Comparison of ENCODE assay signal across 23 cellular contexts in the genomic region with DNA sequence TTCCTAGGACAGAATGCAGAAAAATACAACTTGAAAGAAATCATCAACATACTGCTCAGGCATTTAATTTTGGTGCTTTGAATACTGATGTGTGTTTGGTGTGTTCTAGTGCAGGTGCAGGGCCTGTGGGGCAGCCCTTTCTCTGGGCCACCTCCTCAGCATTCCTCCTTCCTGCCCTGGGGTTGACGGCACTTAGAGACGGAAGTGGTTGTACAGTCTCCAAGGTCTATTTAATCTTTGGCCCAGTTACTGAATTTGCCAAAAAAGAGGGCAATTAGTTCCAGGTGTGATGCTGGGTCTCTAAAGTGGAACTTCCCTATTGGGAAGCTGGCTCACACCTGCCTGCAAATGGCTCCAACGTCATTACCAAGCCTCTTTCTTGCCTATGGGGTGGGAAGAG.
"Had no signal": no experiment of that assay in that cellular context is flagged by ENCODE, and none has a peak within 500 bp of the region (broad histone marks: within the 10 kb centered on the region; RNA-seq: fewer than 3 reads in every experiment).

No MANE protein-coding gene starts in this region.

- H3K27ac ChIP-seq: breast epithelium, gastroesophageal sphincter, hepatocyte, pancreas, prostate gland, sigmoid colon, thoracic aorta, uterus had no signal

- H3K36me3 ChIP-seq: breast epithelium, gastroesophageal sphincter, pancreas, prostate gland, sigmoid colon, thoracic aorta, uterus had no signal

- H3K4me1 ChIP-seq: breast epithelium, gastroesophageal sphincter, pancreas, prostate gland, sigmoid colon, uterus had no signal

- DNase-seq: activated B cell treated with CpG ODN at 0.5 μM for 24 hours; activated CD4-positive, alpha-beta T cell treated with anti-CD3 and anti-CD28 coated beads, Interleukin-2, amount 50 U/mL, for 1 hour; activated CD8-positive, alpha-beta memory T cell treated with anti-CD3 and anti-CD28 coated beads, Interleukin-2, amount 10 ng/mL, durations not matched to agents 7 days and 5 days; activated CD8-positive, alpha-beta T cell treated with anti-CD3 and anti-CD28 coated beads, Interleukin-2, amount 10 ng/mL, durations not matched to agents 7 days and 5 days; activated naive CD8-positive, alpha-beta T cell treated with anti-CD3 and anti-CD28 coated beads, Interleukin-2, amount 50 U/mL, for 24 hours; activated T-cell treated with anti-CD3 and anti-CD28 coated beads, Interleukin-2, amount 50 U/mL, for 48 hours; amygdala; central memory CD4-positive, alpha-beta T cell; naive thymus-derived CD8-positive, alpha-beta T cell; nucleus accumbens; pancreas; retina; sigmoid colon; small intestine; stimulated activated CD4-positive, alpha-beta T cell treated with anti-CD3 and anti-CD28 coated beads, Interleukin-4, amount 100 ng/mL, for 24 hours; uterus had no signal

- FAIRE-seq: endothelial cell of umbilical vein, keratinocyte, pancreas, small intestine had no signal

- H3K4me3 ChIP-seq: breast epithelium, gastroesophageal sphincter, hepatocyte, pancreas, prostate gland, sigmoid colon, thoracic aorta, uterus had no signal

- H3K9me3 ChIP-seq: breast epithelium, pancreas, prostate gland, sigmoid colon, thoracic aorta, uterus had no signal
